Comparison of ENCODE assay signal across 24 cellular contexts in genomic region chr6:112933947-112934346, GRCh38.
"Had no signal": no experiment of that assay in that cellular context is flagged by ENCODE, and none has a peak within 500 bp of the region (broad histone marks: within the 10 kb centered on the region; RNA-seq: fewer than 3 reads in every experiment).

No MANE protein-coding gene starts in this region.

- H3K4me3 ChIP-seq: cardiac muscle cell, heart left ventricle, lung, neural progenitor cell, sigmoid colon, spleen, thyroid gland, upper lobe of right lung had no signal

- DNase-seq: activated B cell treated with CpG ODN at 0.5 μM for 24 hours; activated CD4-positive, alpha-beta memory T cell treated with anti-CD3 and anti-CD28 coated beads for 36 hours; activated CD4-positive, alpha-beta T cell treated with anti-CD3 and anti-CD28 coated beads for 4 hours; activated naive CD4-positive, alpha-beta T cell treated with anti-CD3 and anti-CD28 coated beads for 36 hours; activated naive CD8-positive, alpha-beta T cell treated with anti-CD3 and anti-CD28 coated beads, Interleukin-2, amount 10 ng/mL, durations not matched to agents 7 days and 5 days; activated T-cell treated with anti-CD3 and anti-CD28 coated beads, Interleukin-2, amount 50 U/mL, for 48 hours; amygdala; effector CD4-positive, alpha-beta T cell; erythroblast; heart left ventricle; naive thymus-derived CD8-positive, alpha-beta T cell; retina; sigmoid colon; stimulated activated CD4-positive, alpha-beta T cell treated with anti-CD3 and anti-CD28 coated beads, Interleukin-4, amount 100 ng/mL, for 24 hours; stimulated activated naive CD8-positive, alpha-beta T cell treated with anti-CD3 and anti-CD28 coated beads, Interleukin-15, Interleukin-2, amounts not matched to agents 100 U/mL and 50 U/mL, for 24 hours; SW 1271; T-helper 17 cell; thyroid gland; upper lobe of right lung had no signal

- ATAC-seq: heart left ventricle; left lobe of liver; naive thymus-derived CD8-positive, alpha-beta T cell; stimulated activated naive CD8-positive, alpha-beta T cell treated with anti-CD3 and anti-CD28 coated beads, Interleukin-15, Interleukin-2, amounts not matched to agents 100 U/mL and 50 U/mL, for 24 hours; T-helper 17 cell; upper lobe of right lung had no signal

- H3K4me1 ChIP-seq: neural progenitor cell, sigmoid colon, upper lobe of right lung had no signal

- H3K27me3 ChIP-seq: cardiac muscle cell, heart left ventricle, neural progenitor cell, sigmoid colon, spleen, thyroid gland, upper lobe of right lung had no signal

- H3K9me3 ChIP-seq: heart left ventricle, sigmoid colon, spleen, thyroid gland, upper lobe of right lung had no signal

- H2AFZ ChIP-seq: neural progenitor cell had no signal

- H3K36me3 ChIP-seq: cardiac muscle cell, heart left ventricle, neural progenitor cell, sigmoid colon, spleen, thyroid gland, upper lobe of right lung had no signal

- H3K4me2 ChIP-seq: neural progenitor cell had no signal

- H3K27ac ChIP-seq: cardiac muscle cell, heart left ventricle, neural progenitor cell, sigmoid colon, spleen, thyroid gland, upper lobe of right lung had no signal

- H3K9ac ChIP-seq: neural progenitor cell had no signal
